In genomic region chr19:1652471-1653299, GRCh38 we compare ENCODE assay signal across 8 cellular contexts. TPM values are rescaled to one million over a fixed set of nuclear protein-coding genes. Genes with fewer than 3 reads are reported as not detected.
A peak's percentile ranks its signal among the peaks of the same experiment; 100 is the strongest.
DNase-seq lines count a peak whose midpoint lies in the region; ATAC-seq lines count a peak whose summit lies in the region.

TCF3 (minus strand) TSS chr19:1652615; CDS start chr19:1650248, 2,367 bp downstream.

- peak; percentile 99 for DNase-seq in COLO668 (lab: John Stamatoyannopoulos, UW; ENCODE audit: unreplicated experiment)
- DNase-seq in HT1080 (ENCODE audit: low read depth), result peak; percentile 98
- DNase-seq in NOMO-1 treated with DMSO at 0.1 percent for 48 hours (lab: John Stamatoyannopoulos, UW; ENCODE audit: unreplicated experiment), result peak; percentile 96
- peak; percentile 96 to 97 for DNase-seq in activated CD8-positive, alpha-beta memory T cell treated with anti-CD3 and anti-CD28 coated beads for 4 hours (ENCODE audit: low read depth in 2 of 2)
- peak; percentile 96 to 98 (median 97) for DNase-seq in effector memory CD4-positive, alpha-beta T cell
- peak; percentile 99 for DNase-seq in lung microvascular endothelial cell (ENCODE audit: low read depth in 2 of 2)
- DNase-seq in stimulated activated CD4-positive, alpha-beta T cell treated with anti-CD3 and anti-CD28 coated beads, TNF-alpha, amount 100 ng/mL, for 48 hours (ENCODE audit: low read depth in 3 of 3), result peak; percentile 96 to 97 (median 97)

- H3K4me1 ChIP-seq in effector memory CD4-positive, alpha-beta T cell (ENCODE audit: control insufficient read depth, insufficient read depth, low read length, poor library complexity, severe bottlenecking), result peaks cover 15% of the 10 kb centered on the region

- H3K36me3 ChIP-seq in effector memory CD4-positive, alpha-beta T cell (ENCODE audit: control insufficient read depth, insufficient read depth, low read length), result peaks cover 6% of the 10 kb centered on the region

- peak within 1 kb of the TSS; percentile 76 for H3K4me3 ChIP-seq in effector memory CD4-positive, alpha-beta T cell (ENCODE audit: insufficient read depth, low read depth, low read length, poor library complexity, severe bottlenecking)

- no peaks in the 10 kb centered on the region for H3K9me3 ChIP-seq in effector memory CD4-positive, alpha-beta T cell (ENCODE audit: control insufficient read depth, low read length)

- peak within 1 kb of the TSS; percentile 100 for H3K27ac ChIP-seq in effector memory CD4-positive, alpha-beta T cell (ENCODE audit: insufficient read depth, low read length, poor library complexity, severe bottlenecking)

- peak; percentile 58 for ATAC-seq in GM21360 (IDR thresholded peaks at IDR 0.05; ENCODE audit: unreplicated experiment)

- no peaks in the 10 kb centered on the region for H3K27me3 ChIP-seq in effector memory CD4-positive, alpha-beta T cell (replicated peaks; ENCODE audit: control insufficient read depth, insufficient read depth, low read length, poor library complexity, severe bottlenecking)

RNA-seq across cellular contexts. Expression of gene TCF3, which starts in this region (rescaled TPM):
- 97.9 and 128 TPM in 2 replicates for total RNA-seq in HT1080 (2014; rRNA removed; shearing (Covaris generic))
- polyA plus RNA-seq in HT1080 (2015; cell fraction: cytosol; rRNA removed), result 90.0 and 105 TPM in 2 replicates
- polyA plus RNA-seq in HT1080 (2015; cell fraction: nucleus; rRNA removed), result 86.1 and 92.7 TPM in 2 replicates
- total RNA-seq in lung microvascular endothelial cell, result 47.9 and 48.6 TPM in 2 replicates

Comparison
In these comparisons a context has a peak if more than half of its experiments do, and no peak if none do; other contexts are left out.
1. Peak in every context shown above with its lines: DNase-seq, ATAC-seq, H3K4me3 ChIP-seq and H3K27ac ChIP-seq.